In the genomic region with DNA sequence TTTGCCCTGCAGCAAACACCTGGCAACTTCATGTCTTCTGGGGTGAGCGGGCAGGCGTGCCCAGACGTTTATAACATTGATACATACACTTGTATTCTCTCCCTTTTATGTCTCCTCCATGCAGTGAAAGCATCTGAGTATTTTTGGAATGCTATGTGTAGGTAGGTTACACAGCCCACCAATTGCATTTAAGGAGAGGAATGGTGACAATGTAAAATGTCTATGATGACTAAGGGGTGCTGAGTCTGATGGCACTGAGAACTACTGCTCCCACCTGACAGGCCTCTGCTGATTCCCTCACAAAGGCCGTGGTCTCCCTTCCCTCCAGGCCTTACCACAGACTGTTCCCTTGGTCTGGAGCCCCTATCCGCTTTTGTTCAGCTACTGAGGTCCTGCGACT, we compare ENCODE assay signal across 18 cellular contexts. TPM values are rescaled to one million over a fixed set of nuclear protein-coding genes. Genes with fewer than 3 reads are reported as not detected.
"Had no signal": no experiment of that assay in that cellular context is flagged by ENCODE, and none has a peak within 500 bp of the region (broad histone marks: within the 10 kb centered on the region; RNA-seq: fewer than 3 reads in every experiment).

No MANE protein-coding gene starts in this region.

- H2AFZ ChIP-seq: parathyroid adenoma had no signal

- H3K27me3 ChIP-seq: esophagus muscularis mucosa, heart right ventricle, transverse colon, vagina had no signal

- H3K79me2 ChIP-seq: parathyroid adenoma had no signal

- DNase-seq: activated CD4-positive, alpha-beta T cell treated with anti-CD3 and anti-CD28 coated beads for 48 hours; activated CD4-positive, CD25-positive, alpha-beta regulatory T cell; activated CD8-positive, alpha-beta T cell treated with anti-CD3 and anti-CD28 coated beads for 36 hours; activated naive CD4-positive, alpha-beta T cell treated with anti-CD3 and anti-CD28 coated beads for 36 hours; activated T-cell treated with anti-CD3 and anti-CD28 coated beads, Interleukin-2, amount 50 U/mL, for 24 hours; effector CD8-positive, alpha-beta T cell; heart right ventricle; kidney glomerular epithelial cell; left ventricle myocardium superior; mesenchymal stem cell; mucosa of descending colon; naive thymus-derived CD4-positive, alpha-beta T cell; stimulated activated naive CD8-positive, alpha-beta T cell treated with anti-CD3 and anti-CD28 coated beads, Interleukin-15, Interleukin-2, amounts not matched to agents 100 U/mL and 50 U/mL, for 24 hours; T-cell; transverse colon had no signal

- H3K4me1 ChIP-seq: transverse colon, vagina had no signal

- H3K9ac ChIP-seq: parathyroid adenoma had no signal

- H3K27ac ChIP-seq: esophagus muscularis mucosa, heart right ventricle, parathyroid adenoma, transverse colon, vagina had no signal

- H3K4me3 ChIP-seq: esophagus muscularis mucosa, heart right ventricle, mucosa of descending colon, transverse colon, vagina had no signal

- ATAC-seq: activated CD8-positive, alpha-beta T cell treated with anti-CD3 and anti-CD28 coated beads for 36 hours; heart right ventricle; left ventricle myocardium superior; mucosa of descending colon; naive thymus-derived CD4-positive, alpha-beta T cell; stimulated activated naive CD8-positive, alpha-beta T cell treated with anti-CD3 and anti-CD28 coated beads, Interleukin-15, Interleukin-2, amounts not matched to agents 100 U/mL and 50 U/mL, for 24 hours; T-cell had no signal

- H3K9me3 ChIP-seq: esophagus muscularis mucosa, heart right ventricle, mucosa of descending colon, transverse colon, vagina had no signal

RNA-seq across cellular contexts. Expression of gene RASL10A, which starts 22.9 kb away (rescaled TPM):
- total RNA-seq: activated naive CD4-positive, alpha-beta T cell treated with anti-CD3 and anti-CD28 coated beads for 36 hours; vagina had no signal
- polyA plus RNA-seq: naive thymus-derived CD4-positive, alpha-beta T cell had no signal
